1 cellular context compared by ENCODE assay signal in genomic region chr19:662207-662961, GRCh38.
A peak's percentile ranks its signal among the peaks of the same experiment; 100 is the strongest.
TF ChIP-seq lines count a peak whose summit lies in the region.

No MANE protein-coding gene starts in this region.

TF ChIP-seq in HepG2, 621 proteins besides CTCF, POLR2A, EP300 and RAD21 (continued from another document and continues in another):
- no peak for TF ChIP-seq E2F2 (CRISPR knock-in tag; IDR thresholded peaks at IDR 0.05; ENCODE audit: borderline replicate concordance)
- TF ChIP-seq PBX3 (CRISPR knock-in tag; IDR thresholded peaks at IDR 0.05; ENCODE audit: borderline replicate concordance), result no peak
- TF ChIP-seq NFE2L1 (CRISPR knock-in tag; IDR thresholded peaks at IDR 0.05; ENCODE audit: borderline replicate concordance), result no peak
- TF ChIP-seq ZNF431 (CRISPR knock-in tag; IDR thresholded peaks at IDR 0.05; ENCODE audit: borderline replicate concordance, low read depth), result 0 out of 2 replicates have a peak, but pooled peaks have one; percentile 10
- TF ChIP-seq THAP8 (CRISPR knock-in tag; IDR thresholded peaks at IDR 0.05; ENCODE audit: borderline replicate concordance), result no peak; the same call in 1 of the 2 replicates
- no peak for TF ChIP-seq U2AF2 (IDR thresholded peaks at IDR 0.05; ENCODE audit: low read depth, low read length)
- no peak for TF ChIP-seq PLRG1 (conservative IDR thresholded peaks at IDR 0.05)
- TF ChIP-seq MAFF (IDR thresholded peaks at IDR 0.05; ENCODE audit: low read depth, low read length), result no peak
- no peak for TF ChIP-seq TOE1 (CRISPR knock-in tag; IDR thresholded peaks at IDR 0.05)
- peak; percentile 70; the same call in 1 of the 2 replicates for TF ChIP-seq SIN3A (IDR thresholded peaks at IDR 0.05; ENCODE audit: borderline replicate concordance, low read depth, low read length)
- TF ChIP-seq IRF1 (CRISPR knock-in tag; IDR thresholded peaks at IDR 0.05; ENCODE audit: low read depth), result no peak
- TF ChIP-seq EEA1 (CRISPR knock-in tag; IDR thresholded peaks at IDR 0.05; ENCODE audit: borderline replicate concordance), result no peak
- no peak for TF ChIP-seq KLF6 (CRISPR knock-in tag; IDR thresholded peaks at IDR 0.05)
- TF ChIP-seq ZSCAN21 (CRISPR knock-in tag; IDR thresholded peaks at IDR 0.05; ENCODE audit: borderline replicate concordance), result no peak; the same call in 1 of the 2 replicates
- TF ChIP-seq ZNF782 (CRISPR knock-in tag; IDR thresholded peaks at IDR 0.05; ENCODE audit: borderline replicate concordance), result no peak
- TF ChIP-seq RERE (CRISPR knock-in tag; IDR thresholded peaks at IDR 0.05; ENCODE audit: low read depth), result no peak
- peak; percentile 45; the same call in 1 of the 2 replicates for TF ChIP-seq ZNF558 (CRISPR knock-in tag; IDR thresholded peaks at IDR 0.05; ENCODE audit: borderline replicate concordance)
- TF ChIP-seq LRRFIP1 (CRISPR knock-in tag; conservative IDR thresholded peaks at IDR 0.05), result no peak
- 0 out of 2 replicates have a peak, but pooled peaks have one; percentile 8 for TF ChIP-seq ZNF546 (CRISPR knock-in tag; conservative IDR thresholded peaks at IDR 0.05)
- no peak for TF ChIP-seq AGO1 (IDR thresholded peaks at IDR 0.05; ENCODE audit: low read depth, low read length, poor library complexity, severe bottlenecking)
- TF ChIP-seq CBX1 (IDR thresholded peaks at IDR 0.05; ENCODE audit: low read depth), result peak; percentile 40
- peak; percentile 86 for TF ChIP-seq ZNF670 (CRISPR knock-in tag; IDR thresholded peaks at IDR 0.05; ENCODE audit: borderline replicate concordance)
- no peak for TF ChIP-seq ZNF205 (CRISPR knock-in tag; IDR thresholded peaks at IDR 0.05)
- no peak for TF ChIP-seq ZNF460 (CRISPR knock-in tag; IDR thresholded peaks at IDR 0.05; ENCODE audit: borderline replicate concordance)
- peak; percentile 44 for TF ChIP-seq RBM39 (IDR thresholded peaks at IDR 0.05; ENCODE audit: low read depth, low read length, poor library complexity, severe bottlenecking)
- TF ChIP-seq SP2 (CRISPR knock-in tag; IDR thresholded peaks at IDR 0.05), result no peak
- TF ChIP-seq NFE2 (CRISPR knock-in tag; IDR thresholded peaks at IDR 0.05), result no peak
- 0 out of 2 replicates have a peak, but pooled peaks have one; percentile 29 for TF ChIP-seq ZFP82 (CRISPR knock-in tag; IDR thresholded peaks at IDR 0.05; ENCODE audit: borderline replicate concordance)
- TF ChIP-seq ZBTB46 (CRISPR knock-in tag; IDR thresholded peaks at IDR 0.05; ENCODE audit: borderline replicate concordance), result no peak
- peak; percentile 47; the same call in 1 of the 2 replicates for TF ChIP-seq ETV5 (CRISPR knock-in tag; IDR thresholded peaks at IDR 0.05; ENCODE audit: borderline replicate concordance)
- peak; percentile 74; the same call in 1 of the 2 replicates for TF ChIP-seq CHCHD3 (CRISPR knock-in tag; IDR thresholded peaks at IDR 0.05)
- TF ChIP-seq NR2F1 (CRISPR knock-in tag; IDR thresholded peaks at IDR 0.05), result no peak
- TF ChIP-seq NFKBIZ (CRISPR knock-in tag; IDR thresholded peaks at IDR 0.05), result no peak
- 0 out of 2 replicates have a peak, but pooled peaks have one; percentile 34 for TF ChIP-seq ZNF251 (CRISPR knock-in tag; IDR thresholded peaks at IDR 0.05)
- TF ChIP-seq ATF7-NPFF (CRISPR knock-in tag; IDR thresholded peaks at IDR 0.05; ENCODE audit: low read depth), result no peak
- TF ChIP-seq MYPOP (CRISPR knock-in tag; IDR thresholded peaks at IDR 0.05), result no peak
- peak; percentile 48; the same call in 1 of the 2 replicates for TF ChIP-seq MYC (CRISPR knock-in tag; IDR thresholded peaks at IDR 0.05; ENCODE audit: borderline replicate concordance)
- no peak for TF ChIP-seq ARHGAP35 (CRISPR knock-in tag; IDR thresholded peaks at IDR 0.05; ENCODE audit: borderline replicate concordance)
- TF ChIP-seq PAXIP1 (CRISPR knock-in tag; conservative IDR thresholded peaks at IDR 0.05), result 0 out of 2 replicates have a peak, but pooled peaks have one; percentile 17
- no peak; the same call in 1 of the 2 replicates for TF ChIP-seq SPEN (CRISPR knock-in tag; IDR thresholded peaks at IDR 0.05; ENCODE audit: low read depth)
- TF ChIP-seq ZSCAN31 (CRISPR knock-in tag; IDR thresholded peaks at IDR 0.05; ENCODE audit: low read depth), result no peak
- no peak for TF ChIP-seq DR1 (CRISPR knock-in tag; IDR thresholded peaks at IDR 0.05)
- TF ChIP-seq TAF1 (CRISPR knock-in tag; IDR thresholded peaks at IDR 0.05), result peak; percentile 31; the same call in 1 of the 2 replicates
- TF ChIP-seq ZNF234 (CRISPR knock-in tag; conservative IDR thresholded peaks at IDR 0.05), result no peak
- TF ChIP-seq RBFOX2 (IDR thresholded peaks at IDR 0.05; ENCODE audit: low read depth, low read length), result peak; percentile 91
- no peak for TF ChIP-seq ZNF563 (CRISPR knock-in tag; IDR thresholded peaks at IDR 0.05)
- no peak for TF ChIP-seq ZNF263 (CRISPR knock-in tag; IDR thresholded peaks at IDR 0.05)
- TF ChIP-seq ZNF841 (CRISPR knock-in tag; IDR thresholded peaks at IDR 0.05; ENCODE audit: borderline replicate concordance), result no peak
